23 cellular contexts compared by ENCODE assay signal in genomic region chr10:97502916-97503315, GRCh38.
"Had no signal": no experiment of that assay in that cellular context is flagged by ENCODE, and none has a peak within 500 bp of the region (broad histone marks: within the 10 kb centered on the region; RNA-seq: fewer than 3 reads in every experiment).

No MANE protein-coding gene starts in this region.

- ATAC-seq: effector memory CD8-positive, alpha-beta T cell; left lobe of liver; natural killer cell; right lobe of liver; stimulated activated naive CD8-positive, alpha-beta T cell treated with anti-CD3 and anti-CD28 coated beads, Interleukin-15, amount 100 ng/mL, for 72 hours had no signal

- H3K27ac ChIP-seq: esophagus squamous epithelium, prostate gland, right lobe of liver, suprapubic skin, transverse colon, upper lobe of right lung, uterus had no signal

- H3K36me3 ChIP-seq: esophagus squamous epithelium, prostate gland, right lobe of liver, suprapubic skin, transverse colon, upper lobe of right lung, uterus had no signal

- H3K4me1 ChIP-seq: prostate gland, uterus had no signal

- H3K27me3 ChIP-seq: right lobe of liver, suprapubic skin, upper lobe of right lung, uterus had no signal

- H3K4me3 ChIP-seq: esophagus squamous epithelium, lung, prostate gland, right lobe of liver, smooth muscle cell, suprapubic skin, transverse colon, upper lobe of right lung, uterus had no signal

- H3K9me3 ChIP-seq: esophagus squamous epithelium, prostate gland, right lobe of liver, suprapubic skin, transverse colon, upper lobe of right lung, uterus had no signal

- DNase-seq: cerebellar nuclear complex; cortex of kidney; effector memory CD8-positive, alpha-beta T cell; erythroblast; esophagus squamous epithelium; foreskin melanocyte; glutamatergic neuron; natural killer cell; right lobe of liver; stimulated activated CD4-positive, alpha-beta T cell treated with anti-CD3 and anti-CD28 coated beads, Interleukin-12 subunit alpha, Interleukin-12 subunit beta, amount 100 ng/mL, for 4 hours; stimulated activated CD4-positive, alpha-beta T cell treated with anti-CD3 and anti-CD28 coated beads, Interleukin-1b, Interleukin-23, amount 100 ng/mL, for 48 hours; stimulated activated CD4-positive, alpha-beta T cell treated with anti-CD3 and anti-CD28 coated beads, Interleukin-4, amount 100 ng/mL, for 1 hour; stimulated activated CD8-positive, alpha-beta memory T cell treated with anti-CD3 and anti-CD28 coated beads, Interleukin-4, amount 100 ng/mL, for 48 hours; stimulated activated naive CD4-positive, alpha-beta T cell; stimulated activated naive CD8-positive, alpha-beta T cell treated with anti-CD3 and anti-CD28 coated beads, Interleukin-15, amount 100 ng/mL, for 72 hours; transverse colon; uterus had no signal
